In genomic region chr7:84811427-84811826, GRCh38 we compare ENCODE assay signal across 1 cellular context.
TF ChIP-seq lines count a peak whose summit lies in the region.

No MANE protein-coding gene starts in this region.

TF ChIP-seq in IMR-90, 13 proteins besides CTCF, POLR2A, EP300 and RAD21:
- TF ChIP-seq FOS (IDR thresholded peaks at IDR 0.05; ENCODE audit: low read depth, low read length) (no peak), MAZ (IDR thresholded peaks at IDR 0.05; ENCODE audit: borderline replicate concordance, low read depth, low read length) (no peak), USF2 (IDR thresholded peaks at IDR 0.05; ENCODE audit: low read depth, low read length) (no peak), RCOR1 (IDR thresholded peaks at IDR 0.05; ENCODE audit: insufficient replicate concordance, low read length) (no peak), MXI1 (IDR thresholded peaks at IDR 0.05; ENCODE audit: borderline replicate concordance, low read depth, low read length) (no peak), MAFK (IDR thresholded peaks at IDR 0.05; ENCODE audit: low read depth, low read length) (no peak), CHD1 (IDR thresholded peaks at IDR 0.05; ENCODE audit: low read depth, low read length) (no peak), SMC3 (IDR thresholded peaks at IDR 0.05; ENCODE audit: low read depth, low read length) (no peak)
